13 cellular contexts compared by ENCODE assay signal in genomic region chr2:104434966-104435365, GRCh38.
DNase-seq lines count a peak whose midpoint lies in the region; ATAC-seq and TF ChIP-seq lines count a peak whose summit lies in the region.
"Had no signal": no experiment of that assay in that cellular context is flagged by ENCODE, and none has a peak within 500 bp of the region (broad histone marks: within the 10 kb centered on the region; RNA-seq: fewer than 3 reads in every experiment).

No MANE protein-coding gene starts in this region.

- H3K4ac ChIP-seq in H9 (ENCODE audit: low read depth, low read length): no peak overlapping the region

- no peaks in the 10 kb centered on the region for H3K79me1 ChIP-seq in H9 (ENCODE audit: insufficient read depth, low read depth, low read length, poor library complexity, severe bottlenecking)

- no peak overlapping the region for H2BK120ac ChIP-seq in H9 (ENCODE audit: low read depth, low read length, poor library complexity, severe bottlenecking)

- no peak overlapping the region for H4K91ac ChIP-seq in H9 (ENCODE audit: insufficient read length, low read depth, low read length)

- H3K4me2 ChIP-seq in H9 (ENCODE audit: insufficient read depth, insufficient read length, low read length): peak overlapping the region; percentile 27
- peak overlapping the region; percentile 100 for H3K4me2 ChIP-seq in SU-DHL-6 (ENCODE audit: low read depth, low read length, poor library complexity, severe bottlenecking)
- H3K4me2 ChIP-seq in smooth muscle cell: peak overlapping the region; percentile 86

- H3K27ac Mint-ChIP-seq in H9: peak overlapping the region in 1 of 3 experiments; percentile 95; a peak in 2 of 7 replicates
- H3K27ac Mint-ChIP-seq in activated naive CD8-positive, alpha-beta T cell treated with anti-CD3 and anti-CD28 coated beads for 36 hours: no peak overlapping the region
- H3K27ac Mint-ChIP-seq: stimulated activated effector memory CD8-positive, alpha-beta T cell treated with anti-CD3 and anti-CD28 coated beads, Interleukin-12 subunit alpha, Interleukin-12 subunit beta, amount 100 ng/mL, for 72 hours had no signal

- no peak overlapping the region for H3K56ac ChIP-seq in H9 (ENCODE audit: insufficient read length, low read depth, low read length)

- H3K9me2 ChIP-seq in SU-DHL-6 (replicated peaks; ENCODE audit: insufficient read depth, low read length): no peaks in the 10 kb centered on the region

- H3K36me3 ChIP-seq in SU-DHL-6 (ENCODE audit: low read length): peaks cover 8% of the 10 kb centered on the region
- no peaks in the 10 kb centered on the region for H3K36me3 ChIP-seq in iPS-18a (ENCODE audit: control insufficient read depth, low read depth, low read length)
- no peaks in the 10 kb centered on the region for H3K36me3 ChIP-seq in smooth muscle cell (ENCODE audit: low read depth)

- WGBS in H9 (ENCODE audit: extremely low coverage, insufficient read length, low lambda C conversion rate): no CpG with 5 or more reads among the region's 3 CpGs
- WGBS in smooth muscle cell (ENCODE audit: low lambda C conversion rate): 83% methylated on average over 3 of the region's 3 CpGs

- peaks cover 4% of the 10 kb centered on the region for H3K4me1 ChIP-seq in H9 (ENCODE audit: insufficient read depth, low read length)
- peaks cover 28% of the 10 kb centered on the region for H3K4me1 ChIP-seq in iPS-18a (ENCODE audit: control insufficient read depth, low read depth, low read length)
- H3K4me1 ChIP-seq in smooth muscle cell (ENCODE audit: low read depth): peaks cover 10% of the 10 kb centered on the region

- no peak overlapping the region for H3K23ac ChIP-seq in H9 (ENCODE audit: insufficient read length, low read depth, low read length)

- peaks cover 0 to 2% (median 0%) of the 10 kb centered on the region in 3 experiments; a peak in 1 of 7 replicates for H3K36me3 Mint-ChIP-seq in H9 (ENCODE audit: insufficient read depth in 1 of 3, low read depth in 3 of 3)
- H3K36me3 Mint-ChIP-seq in activated naive CD8-positive, alpha-beta T cell treated with anti-CD3 and anti-CD28 coated beads for 36 hours: no peaks in the 10 kb centered on the region
- H3K36me3 Mint-ChIP-seq: stimulated activated effector memory CD8-positive, alpha-beta T cell treated with anti-CD3 and anti-CD28 coated beads, Interleukin-12 subunit alpha, Interleukin-12 subunit beta, amount 100 ng/mL, for 72 hours had no signal

- no peak overlapping the region for H3K9ac ChIP-seq in H9 (ENCODE audit: extremely low read depth, insufficient read length, low read length)
- peak overlapping the region; percentile 77 for H3K9ac ChIP-seq in SU-DHL-6 (ENCODE audit: low read length)
- peak overlapping the region; percentile 4 for H3K9ac ChIP-seq in iPS-18a (ENCODE audit: low read length)
- peak overlapping the region; percentile 2 for H3K9ac ChIP-seq in smooth muscle cell (ENCODE audit: low read depth)

- H2BK12ac ChIP-seq in H9 (ENCODE audit: insufficient read length, low read depth, low read length): no peak overlapping the region

- no peak overlapping the region for H2BK5ac ChIP-seq in H9 (ENCODE audit: insufficient read length, low read length)

- H2BK20ac ChIP-seq in H9 (ENCODE audit: low read depth, low read length, poor library complexity, severe bottlenecking): no peak overlapping the region

- H3K4me1 Mint-ChIP-seq in H9: peaks cover 34 to 35% of the 10 kb centered on the region in 2 experiments
- peaks cover 5% of the 10 kb centered on the region for H3K4me1 Mint-ChIP-seq in activated naive CD8-positive, alpha-beta T cell treated with anti-CD3 and anti-CD28 coated beads for 36 hours

- H3K9me3 Mint-ChIP-seq in H9: no peaks in the 10 kb centered on the region; a peak in 1 of 5 replicates
- no peaks in the 10 kb centered on the region for H3K9me3 Mint-ChIP-seq in activated naive CD8-positive, alpha-beta T cell treated with anti-CD3 and anti-CD28 coated beads for 36 hours

- H3K27ac ChIP-seq in H9 (ENCODE audit: insufficient read length, low read depth, low read length): peak overlapping the region; percentile 61
- H3K27ac ChIP-seq in SU-DHL-6 (ENCODE audit: low read depth, low read length): peak overlapping the region; percentile 91
- H3K27ac ChIP-seq in iPS-18a (ENCODE audit: low read length): no peak overlapping the region
- no peak overlapping the region for H3K27ac ChIP-seq in smooth muscle cell (ENCODE audit: low read depth)

- peak overlapping the region; percentile 63 for H3K4me3 ChIP-seq in SU-DHL-6 (ENCODE audit: insufficient read depth, low read length, poor library complexity, severe bottlenecking)
- H3K4me3 ChIP-seq in iPS-18a (ENCODE audit: low read length): peak overlapping the region; percentile 36
- peak overlapping the region; percentile 53 for H3K4me3 ChIP-seq in smooth muscle cell

- no peak overlapping the region; the same call in 1 of the 2 replicates for H3K14ac ChIP-seq in H9 (ENCODE audit: insufficient read depth, low read length)

- TF ChIP-seq CTCF in H9 (conservative IDR thresholded peaks at IDR 0.05): no peak
- no peak for TF ChIP-seq CTCF in SU-DHL-6 (IDR thresholded peaks at IDR 0.05; ENCODE audit: insufficient read depth, low read length, poor library complexity, severe bottlenecking)
- no peak for TF ChIP-seq CTCF in smooth muscle cell (IDR thresholded peaks at IDR 0.05; ENCODE audit: borderline replicate concordance, insufficient read depth, poor library complexity, severe bottlenecking)

- H4K8ac ChIP-seq in H9 (replicated peaks; ENCODE audit: insufficient read length, low read depth, low read length): no peak overlapping the region

- DNase-seq in H9 (no peak), smooth muscle cell (lab: John Stamatoyannopoulos, UW; ENCODE audit: unreplicated experiment) (no peak), occipital lobe (lab: John Stamatoyannopoulos, UW) (no peak)
- DNase-seq in effector CD4-positive, alpha-beta T cell: no peak
- DNase-seq in activated naive CD8-positive, alpha-beta T cell treated with anti-CD3 and anti-CD28 coated beads for 36 hours: no peak
- DNase-seq: activated naive CD4-positive, alpha-beta T cell treated with Interleukin-2 at 50 U/mL for 16 hours; NCI-H187 treated with DMSO at 0.1 percent for 48 hours; NCI-H82; stimulated activated CD4-positive, alpha-beta T cell treated with anti-CD3 and anti-CD28 coated beads, Interleukin-4, amount 100 ng/mL, for 24 hours had no signal

- H3K27me3 ChIP-seq in H9 (ENCODE audit: insufficient read depth, low read length) (no peaks in the 10 kb centered on the region), SU-DHL-6 (ENCODE audit: low read length) (no peaks in the 10 kb centered on the region), iPS-18a (ENCODE audit: control insufficient read depth, insufficient read depth, low read length) (no peaks in the 10 kb centered on the region), smooth muscle cell (ENCODE audit: low read depth) (no peaks in the 10 kb centered on the region)

- no peak for ATAC-seq in HG03045 (IDR thresholded peaks at IDR 0.05; ENCODE audit: unreplicated experiment)

- no peak overlapping the region for H3K18ac ChIP-seq in H9 (ENCODE audit: insufficient read length, low read depth, low read length)

- H4K20me1 ChIP-seq in H9 (ENCODE audit: control insufficient read depth, insufficient read depth, insufficient read length) (no peaks in the 10 kb centered on the region), SU-DHL-6 (ENCODE audit: low read depth, low read length) (no peaks in the 10 kb centered on the region), smooth muscle cell (ENCODE audit: low read depth) (no peaks in the 10 kb centered on the region)

- no peak overlapping the region for H3T11ph ChIP-seq in H9 (ENCODE audit: low read length)

- H3K23me2 ChIP-seq in H9 (ENCODE audit: insufficient read length, low read depth, low read length, poor library complexity, severe bottlenecking): no peaks in the 10 kb centered on the region

- H2AK5ac ChIP-seq in H9 (ENCODE audit: insufficient read length, low read length): no peak overlapping the region

- no peaks in the 10 kb centered on the region for H3K79me2 ChIP-seq in H9 (ENCODE audit: insufficient read depth, low read length)
- peaks cover 30% of the 10 kb centered on the region for H3K79me2 ChIP-seq in SU-DHL-6 (ENCODE audit: insufficient read depth, low read length)
- no peaks in the 10 kb centered on the region for H3K79me2 ChIP-seq in smooth muscle cell (ENCODE audit: low read depth)

- H2AFZ ChIP-seq in H9 (ENCODE audit: low read length): peak overlapping the region; percentile 75
- peak overlapping the region; percentile 81 for H2AFZ ChIP-seq in SU-DHL-6 (ENCODE audit: low read depth, low read length, severe bottlenecking)
- peak overlapping the region; percentile 98 for H2AFZ ChIP-seq in smooth muscle cell (ENCODE audit: low read depth)

- peak overlapping the region in 1 of 2 experiments; percentile 54; a peak in 3 of 5 replicates for H3K4me3 Mint-ChIP-seq in H9
- no peak overlapping the region for H3K4me3 Mint-ChIP-seq in activated naive CD8-positive, alpha-beta T cell treated with anti-CD3 and anti-CD28 coated beads for 36 hours
- H3K4me3 Mint-ChIP-seq: stimulated activated effector memory CD8-positive, alpha-beta T cell treated with anti-CD3 and anti-CD28 coated beads, Interleukin-12 subunit alpha, Interleukin-12 subunit beta, amount 100 ng/mL, for 72 hours had no signal

- H3F3A ChIP-seq in SU-DHL-6 (ENCODE audit: insufficient read depth) (peaks cover 9% of the 10 kb centered on the region), smooth muscle cell (ENCODE audit: low read depth) (no peaks in the 10 kb centered on the region)

- no peak overlapping the region for H2BK15ac ChIP-seq in H9 (ENCODE audit: low read depth, low read length)

- no peak overlapping the region for H4K5ac ChIP-seq in H9 (ENCODE audit: insufficient read length, low read depth, low read length)

- H3K27me3 Mint-ChIP-seq in H9 (ENCODE audit: low read depth): peaks cover 1% of the 10 kb centered on the region; the same call in 1 of the 2 replicates
- peaks cover 39% of the 10 kb centered on the region for H3K27me3 Mint-ChIP-seq in activated naive CD8-positive, alpha-beta T cell treated with anti-CD3 and anti-CD28 coated beads for 36 hours

- H3K9me3 ChIP-seq in H9 (ENCODE audit: control insufficient read depth, low read depth, low read length) (no peaks in the 10 kb centered on the region), SU-DHL-6 (ENCODE audit: insufficient read depth, low read length) (no peaks in the 10 kb centered on the region), iPS-18a (ENCODE audit: control insufficient read depth, low read depth, low read length) (no peaks in the 10 kb centered on the region), smooth muscle cell (replicated peaks; ENCODE audit: low read depth) (no peaks in the 10 kb centered on the region)

Comparison
In these comparisons a context has a peak if more than half of its experiments do, and no peak if none do; other contexts are left out.
1. H3K27ac ChIP-seq: peak in H9 (single experiment) and SU-DHL-6 (single experiment); none in iPS-18a (single experiment) and smooth muscle cell (single experiment).
2. H3K4me2 ChIP-seq: peak in every context shown above with its lines; median percentile 100 in SU-DHL-6; 86 in smooth muscle cell; 27 in H9.
3. Peak in every context shown above with its lines, with median percentiles within 50 percentile points of each other: H2AFZ ChIP-seq and H3K4me3 ChIP-seq.